ENCODE assay signal across 8 cellular contexts in the genomic region with DNA sequence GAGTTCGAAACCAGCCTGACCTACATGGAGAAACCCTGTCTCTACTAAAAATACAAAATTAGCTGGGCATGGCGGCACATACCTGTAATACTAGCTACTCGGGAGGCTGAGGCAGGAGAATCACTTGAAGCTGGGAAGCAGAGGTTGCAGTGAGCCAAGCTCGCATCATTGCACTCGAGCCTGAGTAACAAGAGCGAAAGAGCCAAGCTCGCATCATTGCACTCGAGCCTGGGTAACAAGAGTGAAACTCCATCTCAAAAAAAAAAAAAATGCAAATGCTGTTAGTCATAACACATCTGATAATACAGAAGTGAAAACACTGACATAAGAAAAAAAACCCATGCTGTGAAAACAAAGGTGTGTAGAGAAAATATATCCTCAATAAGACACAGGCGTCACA.
A peak's percentile ranks its signal among the peaks of the same experiment; 100 is the strongest.
DNase-seq lines count a peak whose midpoint lies in the region; ATAC-seq and TF ChIP-seq lines count a peak whose summit lies in the region.
"Not testable (repeated sequence)": the region's sequence is repeated elsewhere in the genome, so short reads cannot be mapped to it uniquely, and the experiment has no call there.

No MANE protein-coding gene starts in this region.

- peak overlapping the region; percentile 36; the same call in 1 of the 2 replicates for H3K4me3 ChIP-seq in MM.1S (ENCODE audit: low read length)

- peak overlapping the region; percentile 85 for H3K4me2 ChIP-seq in MM.1S (ENCODE audit: low read depth, low read length)

- peak overlapping the region; percentile 31; the same call in 1 of the 2 replicates for H3K9ac ChIP-seq in MM.1S (ENCODE audit: low read length)

- not testable (repeated sequence) for H3K9me2 ChIP-seq in MM.1S (replicated peaks; ENCODE audit: insufficient read depth, low read length)

- H3K9me3 Mint-ChIP-seq in naive B cell, result not testable (repeated sequence)

- H3K4me1 ChIP-seq in MM.1S (ENCODE audit: low read length), result peaks cover 21% of the 10 kb centered on the region

- H3F3A ChIP-seq in MM.1S (ENCODE audit: insufficient read depth, low read length), result not testable (repeated sequence)

- peak; percentile 99 for ATAC-seq in GM18861 (IDR thresholded peaks at IDR 0.05; ENCODE audit: unreplicated experiment)
- peak; percentile 100 for ATAC-seq in HG02678 (IDR thresholded peaks at IDR 0.05; ENCODE audit: unreplicated experiment)
- ATAC-seq in HG03135 (IDR thresholded peaks at IDR 0.05; ENCODE audit: unreplicated experiment), result peak; percentile 99
- peak; percentile 96 to 99 for ATAC-seq in naive B cell (ENCODE audit: low read depth in 2 of 2)

- peaks cover 42% of the 10 kb centered on the region for H3K79me2 ChIP-seq in MM.1S (ENCODE audit: low read length)

- H3K27ac Mint-ChIP-seq in naive B cell, result peak overlapping the region; percentile 84 to 98 (median 93)

- not testable (repeated sequence) for H3K9me3 ChIP-seq in MM.1S (replicated peaks; ENCODE audit: insufficient read depth, low read length)

- H4K20me1 ChIP-seq in MM.1S (ENCODE audit: insufficient read depth, low read length), result not testable (repeated sequence)

- DNase-seq in CD1c-positive myeloid dendritic cell (ENCODE audit: extremely low spot score) (peak; percentile 26), GM20000 (ENCODE audit: low spot score) (peak; percentile 12), MM.1S (peak; percentile 88), naive B cell (peak; percentile 79)
- peak; percentile 22 to 24 for DNase-seq in activated T-cell treated with anti-CD3 and anti-CD28 coated beads, Interleukin-2, amount 50 U/mL, for 48 hours

- peaks cover 48 to 61% (median 48%) of the 10 kb centered on the region in 3 donors for H3K4me1 Mint-ChIP-seq in naive B cell

- peak overlapping the region; percentile 64; the same call in 1 of the 2 replicates for H3K27ac ChIP-seq in MM.1S (ENCODE audit: low read length)

- not testable (repeated sequence) for H3K36me3 ChIP-seq in MM.1S (replicated peaks; ENCODE audit: insufficient read depth, low read length)

- TF ChIP-seq CTCF in GM20000 (IDR thresholded peaks at IDR 0.05; ENCODE audit: extremely low read depth, missing control alignments); MM.1S (IDR thresholded peaks at IDR 0.05; ENCODE audit: low read length): not testable (repeated sequence)

- H3K27me3 ChIP-seq in MM.1S (replicated peaks; ENCODE audit: insufficient read depth, low read length), result not testable (repeated sequence)

- not testable (repeated sequence) for H3K27me3 Mint-ChIP-seq in naive B cell

- H2AFZ ChIP-seq in MM.1S (ENCODE audit: low read length), result not testable (repeated sequence)

- not testable (repeated sequence) for H3K36me3 Mint-ChIP-seq in naive B cell

- H3K4me3 Mint-ChIP-seq in naive B cell, result peak overlapping the region; percentile 71 to 95 (median 82)

Comparison
In these comparisons a context has a peak if more than half of its experiments do, and no peak if none do; other contexts are left out.
1. Peak in every context shown above with its lines: DNase-seq, ATAC-seq, H3K4me3 ChIP-seq and H3K27ac ChIP-seq.
2. DNase-seq: peak in every context shown above with its lines; median percentile 88 in MM.1S; 79 in naive B cell; 26 in CD1c-positive myeloid dendritic cell; 23 in activated T-cell treated with anti-CD3 and anti-CD28 coated beads, Interleukin-2, amount 50 U/mL, for 48 hours; 12 in GM20000.